ENCODE assay signal across 13 cellular contexts in the genomic region with DNA sequence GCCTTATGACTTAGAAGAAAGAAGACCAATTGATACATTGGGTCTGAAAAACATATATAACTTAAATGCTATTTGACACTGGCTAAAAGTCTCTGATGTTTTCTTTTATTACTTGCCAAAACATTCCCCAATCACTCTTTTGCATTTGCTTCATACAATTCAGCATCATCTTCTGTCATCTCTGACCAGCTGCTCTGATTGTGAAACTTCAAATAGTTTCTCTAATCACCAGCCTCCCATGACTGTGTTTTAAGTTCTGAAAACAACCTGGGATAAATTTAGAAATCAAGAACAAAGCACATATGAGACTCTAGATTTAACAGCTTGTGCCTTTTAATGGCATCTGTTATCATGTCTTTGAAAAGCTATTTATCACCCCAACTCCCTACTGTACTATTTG.
DNase-seq lines count a peak whose midpoint lies in the region; ATAC-seq and TF ChIP-seq lines count a peak whose summit lies in the region.
"Had no signal": no experiment of that assay in that cellular context is flagged by ENCODE, and none has a peak within 500 bp of the region (broad histone marks: within the 10 kb centered on the region; RNA-seq: fewer than 3 reads in every experiment).

No MANE protein-coding gene starts in this region.

- H3K27me3 ChIP-seq in Karpas-422 (ENCODE audit: low read length), result no peaks in the 10 kb centered on the region

- H3K79me2 ChIP-seq in Karpas-422 (ENCODE audit: low read length), result no peaks in the 10 kb centered on the region

- TF ChIP-seq CTCF in AG09319 (IDR thresholded peaks at IDR 0.05; ENCODE audit: low read depth, low read length) (no peak), glutamatergic neuron (IDR thresholded peaks at IDR 0.05; ENCODE audit: partially characterized antibody, unreplicated experiment) (no peak)

- no peak overlapping the region for H3K4me2 ChIP-seq in Karpas-422 (ENCODE audit: low read depth, low read length, poor library complexity, severe bottlenecking)
- H3K4me2 ChIP-seq: PC-9 had no signal

- H3K27ac ChIP-seq in Karpas-422 (ENCODE audit: low read length), result no peak overlapping the region
- H3K27ac ChIP-seq: PC-9 had no signal

- H3K4me1 Mint-ChIP-seq in glutamatergic neuron (ENCODE audit: low read depth, unreplicated experiment), result no peaks in the 10 kb centered on the region

- H3K9ac ChIP-seq in Karpas-422 (ENCODE audit: low read length), result no peak overlapping the region

- peaks cover 18% of the 10 kb centered on the region for H3K36me3 Mint-ChIP-seq in glutamatergic neuron (ENCODE audit: unreplicated experiment)

- H3K9me3 ChIP-seq in Karpas-422 (ENCODE audit: low read length), result peaks cover 16% of the 10 kb centered on the region; the same call in 1 of the 2 replicates

- ATAC-seq in GM19452 (IDR thresholded peaks at IDR 0.05; ENCODE audit: unreplicated experiment) (peak; percentile 72), HG03064 (IDR thresholded peaks at IDR 0.05; ENCODE audit: low read depth, unreplicated experiment) (peak; percentile 74)
- ATAC-seq: stimulated activated naive CD8-positive, alpha-beta T cell treated with anti-CD3 and anti-CD28 coated beads, Interleukin-15, Interleukin-2, amounts not matched to agents 100 U/mL and 50 U/mL, for 24 hours had no signal

- H2AFZ ChIP-seq in Karpas-422 (ENCODE audit: low read length), result no peak overlapping the region
- H2AFZ ChIP-seq: PC-9 had no signal

- H3K36me3 ChIP-seq in Karpas-422 (ENCODE audit: insufficient read depth, low read length), result no peaks in the 10 kb centered on the region

- no peak overlapping the region for H3K4me3 ChIP-seq in Karpas-422 (ENCODE audit: low read length)
- H3K4me3 ChIP-seq: PC-9 had no signal

- H3K9me3 Mint-ChIP-seq in glutamatergic neuron (ENCODE audit: unreplicated experiment), result peaks cover 6% of the 10 kb centered on the region

- H4K20me1 ChIP-seq in Karpas-422 (ENCODE audit: insufficient read depth, low read depth, low read length), result no peaks in the 10 kb centered on the region

- H3K27me3 Mint-ChIP-seq in glutamatergic neuron (ENCODE audit: unreplicated experiment), result peaks cover 3% of the 10 kb centered on the region

- H3K27ac Mint-ChIP-seq in glutamatergic neuron (ENCODE audit: unreplicated experiment), result no peak overlapping the region

- no peaks in the 10 kb centered on the region for H3K4me1 ChIP-seq in Karpas-422 (ENCODE audit: low read length)

- H3K4me3 Mint-ChIP-seq in glutamatergic neuron (ENCODE audit: unreplicated experiment), result no peak overlapping the region

- DNase-seq in AG09319 (ENCODE audit: extremely low read depth, low read depth) (peak; percentile 54), cerebellar cortex (ENCODE audit: low spot score) (peak; percentile 18), glutamatergic neuron (no peak), Karpas-422 (no peak), SK-N-DZ (ENCODE audit: low spot score) (no peak), mesenteric fat pad (ENCODE audit: low spot score) (no peak)
- DNase-seq: cerebellar nuclear complex; Kasumi-1; PC-9; retina; stimulated activated naive CD8-positive, alpha-beta T cell treated with anti-CD3 and anti-CD28 coated beads, Interleukin-15, Interleukin-2, amounts not matched to agents 100 U/mL and 50 U/mL, for 24 hours had no signal

- H3K9me2 ChIP-seq in Karpas-422 (replicated peaks; ENCODE audit: insufficient read depth, low read length), result no peaks in the 10 kb centered on the region

Comparison
In these comparisons a context has a peak if more than half of its experiments do, and no peak if none do; other contexts are left out.
1. DNase-seq: peak in AG09319 (single experiment) and cerebellar cortex (single experiment); none in glutamatergic neuron (single experiment), Karpas-422 (single experiment), SK-N-DZ (single experiment) and mesenteric fat pad (single experiment).